ENCODE assay signal across 8 cellular contexts in the genomic region with DNA sequence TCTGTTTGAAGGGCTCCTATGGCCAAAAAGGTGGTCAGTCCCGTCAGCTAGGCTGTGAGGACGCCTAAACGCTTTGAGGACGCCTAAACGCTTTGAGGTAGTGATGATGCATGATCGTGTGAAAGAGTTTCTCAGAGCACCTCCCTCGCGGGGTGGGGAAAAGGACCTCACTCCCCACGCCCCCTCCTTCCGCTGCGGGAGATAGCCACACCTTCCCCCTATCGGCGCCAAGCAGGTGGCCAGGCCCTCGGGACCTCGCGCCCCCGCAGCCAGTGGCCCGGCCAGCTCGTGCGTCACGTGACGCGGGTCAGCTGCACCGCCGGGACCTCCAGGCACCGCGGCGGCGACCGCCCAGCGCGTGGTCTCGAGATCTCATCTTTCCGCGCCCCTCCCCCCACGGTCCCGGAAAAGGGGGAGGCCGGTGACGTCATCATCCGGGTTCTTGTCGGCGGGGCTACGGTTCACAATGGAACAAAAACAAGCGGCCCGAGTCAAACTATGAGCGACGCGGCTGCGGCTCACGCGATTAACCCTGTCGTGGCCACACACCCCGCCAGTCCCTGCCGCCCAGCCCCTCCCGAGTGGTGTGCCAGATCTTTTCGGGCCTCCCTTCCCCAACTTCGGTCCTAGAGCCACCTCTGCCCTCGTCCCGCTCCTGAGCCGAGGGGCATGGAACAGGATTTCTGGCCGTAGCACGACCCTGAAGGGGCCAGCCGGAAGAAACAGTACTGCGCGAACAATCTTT. TPM values are rescaled to one million over a fixed set of nuclear protein-coding genes. Genes with fewer than 3 reads are reported as not detected.
A peak's percentile ranks its signal among the peaks of the same experiment; 100 is the strongest.
DNase-seq lines count a peak whose midpoint lies in the region; ATAC-seq, FAIRE-seq and TF ChIP-seq lines count a peak whose summit lies in the region.

No MANE protein-coding gene starts in this region.

- peak in 1 of 3 donors; percentile 28 for TF ChIP-seq CTCF in ovary (IDR thresholded peaks at IDR 0.05)
- TF ChIP-seq CTCF in thyroid gland (IDR thresholded peaks at IDR 0.05), result peak in 1 of 6 experiments; percentile 40

- H3K36me3 ChIP-seq in adipocyte (ENCODE audit: control insufficient read depth, insufficient read depth, low read length, severe bottlenecking) (no peaks in the 10 kb centered on the region), ovary (no peaks in the 10 kb centered on the region), thyroid gland (no peaks in the 10 kb centered on the region)

- WGBS in ovary, 3 donors, result 0 to 1% (median 1%) methylated on average over 52 to 65 of the region's 65 CpGs
- WGBS in thyroid gland, 2 donors, result 0% methylated on average over 9 of the region's 65 CpGs; no CpG with 5 or more reads in 1 of the 2 donors

- intact Hi-C loops in Right ventricle myocardium superior (cut with DNase I), result no loop called here
- intact Hi-C loops in ovary (cut with DNase I), result loop anchor here in 1 of 4 donors (10.0 kb wide), 1 partner anchor 250 kb away; a partner anchor contains a TSS
- intact Hi-C loops in thyroid gland (cut with DNase I), result loop anchor here (10.0 kb wide), 1 partner anchor 250 kb away; a partner anchor contains a TSS

- FAIRE-seq in GM12891 (lab: Jason Lieb, UNC), result peak; percentile 100

- peak; percentile 83 for TF ChIP-seq POLR2A in GM12891 (IDR thresholded peaks at IDR 0.05; ENCODE audit: low read depth, low read length)
- peak; percentile 57 for TF ChIP-seq POLR2A in ovary (IDR thresholded peaks at IDR 0.05)
- TF ChIP-seq POLR2A in thyroid gland (IDR thresholded peaks at IDR 0.05), result peak in 1 of 2 donors; percentile 87

- H3K27me3 ChIP-seq in adipocyte (replicated peaks; ENCODE audit: control insufficient read depth, insufficient read depth, low read length), result peaks cover 7% of the 10 kb centered on the region
- no peaks in the 10 kb centered on the region for H3K27me3 ChIP-seq in ovary
- no peaks in the 10 kb centered on the region for H3K27me3 ChIP-seq in thyroid gland

- H3K9me3 ChIP-seq in adipocyte (ENCODE audit: control insufficient read depth, low read length) (no peaks in the 10 kb centered on the region), ovary (no peaks in the 10 kb centered on the region), thyroid gland (no peaks in the 10 kb centered on the region)

- peak overlapping the region; percentile 96 for H3K9ac ChIP-seq in adipocyte (ENCODE audit: low read length)

- H3K4me1 ChIP-seq in adipocyte (ENCODE audit: control insufficient read depth, insufficient read depth, low read length) (peaks cover 32% of the 10 kb centered on the region), ovary (ENCODE audit: insufficient read depth) (no peaks in the 10 kb centered on the region), thyroid gland (peaks cover 6 to 13% of the 10 kb centered on the region in 2 donors)

- DNase-seq in GM12891 (ENCODE audit: insufficient read length, low spot score), result peak; percentile 38
- peak; percentile 96 for DNase-seq in NCI-H1417 treated with DMSO at 0.1 percent for 48 hours (lab: John Stamatoyannopoulos, UW)
- peak; percentile 63 to 91 for DNase-seq in SW 1271 (lab: John Stamatoyannopoulos, UW)
- peak; percentile 98 for DNase-seq in adipocyte (ENCODE audit: low read depth)
- DNase-seq in Right ventricle myocardium superior, result peak; percentile 97
- peak; percentile 99 to 100 (median 100) for DNase-seq in ovary
- peak; percentile 96 for DNase-seq in thyroid gland

- H3K27ac ChIP-seq in ovary (peak overlapping the region; percentile 97 to 98), thyroid gland (peak overlapping the region; percentile 97 to 99 (median 99))

- peak overlapping the region; percentile 87 for H3K4me3 ChIP-seq in adipocyte (ENCODE audit: low read length)
- peak overlapping the region; percentile 74 for H3K4me3 ChIP-seq in ovary
- H3K4me3 ChIP-seq in thyroid gland (replicated peaks in 1 of 3), result peak overlapping the region in 2 of 3 donors; percentile 51 to 96

- peak; percentile 68 for ATAC-seq in HG02798 (IDR thresholded peaks at IDR 0.05; ENCODE audit: poor library complexity, unreplicated experiment)
- ATAC-seq in Right ventricle myocardium superior (ENCODE audit: poor library complexity), result peak; percentile 84

- peak; percentile 97 for TF ChIP-seq EP300 in ovary (IDR thresholded peaks at IDR 0.05)

TF ChIP-seq in GM12891, 5 proteins besides CTCF, POLR2A, EP300 and RAD21:
- TF ChIP-seq SPI1 (IDR thresholded peaks at IDR 0.05; ENCODE audit: low read depth, low read length), result no peak
- peak; percentile 72 for TF ChIP-seq TAF1 (IDR thresholded peaks at IDR 0.05; ENCODE audit: low read depth, low read length)
- TF ChIP-seq POLR2AphosphoS5 (IDR thresholded peaks at IDR 0.05; ENCODE audit: low read depth, low read length), result 0 out of 2 replicates have a peak, but pooled peaks have one; percentile 57
- TF ChIP-seq PAX5 (IDR thresholded peaks at IDR 0.05; ENCODE audit: insufficient read depth, low read length, severe bottlenecking), result no peak
- 0 out of 2 replicates have a peak, but pooled peaks have one; percentile 31 for TF ChIP-seq POU2F2 (IDR thresholded peaks at IDR 0.05; ENCODE audit: low read depth, low read length)

RNA-seq across cellular contexts. Expression of a gene that starts 0.7 kb away (rescaled TPM):
- 12.6 TPM for polyA plus RNA-seq in GM12891 (2012; ENCODE audit: low read depth, missing spikeins)
- 47.3 TPM for total RNA-seq in Right ventricle myocardium superior
- 10 to 100 TPM; 50.6 to 95.1 (median 65.8) TPM for total RNA-seq in ovary
- polyA plus RNA-seq in ovary, result 10 to 100 TPM; 14.2 to 40.1 TPM
- 100 to 1,000 TPM; 101 to 138 (median 106) TPM for total RNA-seq in thyroid gland

Comparison
In these comparisons a context has a peak if more than half of its experiments do, and no peak if none do; other contexts are left out.
1. Peak in every context shown above with its lines: DNase-seq, ATAC-seq, H3K4me3 ChIP-seq and H3K27ac ChIP-seq.
2. DNase-seq: peak in every context shown above with its lines; median percentile 100 in ovary; 98 in adipocyte; 97 in Right ventricle myocardium superior; 96 in NCI-H1417 treated with DMSO at 0.1 percent for 48 hours; 96 in thyroid gland; 77 in SW 1271; 38 in GM12891.